ENCODE assay signal across 1 cellular context in the genomic region with DNA sequence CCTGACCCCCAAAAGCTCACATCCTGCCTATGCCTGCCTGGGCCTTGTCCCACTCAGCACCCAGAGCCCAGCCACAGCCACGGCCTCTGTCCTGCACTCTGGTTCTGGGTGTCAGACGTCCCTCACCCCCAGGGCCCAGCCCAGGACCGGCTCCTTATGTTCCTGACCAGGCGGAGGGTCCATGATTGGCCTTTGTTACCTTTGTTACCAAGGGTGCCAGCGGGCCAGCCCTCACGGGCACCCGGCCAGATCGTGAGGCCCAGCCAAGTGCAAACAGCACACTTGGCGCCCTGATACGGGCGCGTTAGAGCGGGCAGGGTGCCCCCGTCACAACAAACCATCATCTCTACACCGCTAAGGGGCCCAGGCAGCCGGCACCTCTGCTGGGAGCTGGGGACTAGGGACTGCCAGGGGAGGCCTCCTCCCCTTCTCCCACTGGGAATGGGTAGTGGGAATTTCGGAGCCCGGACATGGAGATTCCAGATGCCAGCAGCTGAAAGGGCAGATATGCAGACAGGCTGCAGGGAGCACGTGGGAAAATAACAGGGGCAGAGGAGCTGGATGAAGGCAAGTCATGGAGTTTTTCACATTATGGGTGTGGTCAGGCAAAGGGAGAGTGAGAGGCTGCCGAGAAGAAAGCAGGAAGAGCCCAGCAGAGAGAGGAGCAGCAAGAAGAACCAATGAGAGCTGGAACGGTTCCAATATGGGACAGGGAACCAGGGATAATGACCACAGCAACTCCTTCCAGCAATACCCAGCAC.
A peak's percentile ranks its signal among the peaks of the same experiment; 100 is the strongest.
TF ChIP-seq lines count a peak whose summit lies in the region.

No MANE protein-coding gene starts in this region.

TF ChIP-seq in K562, 482 proteins besides CTCF, POLR2A, EP300 and RAD21 (continued from another document and continues in another):
- TF ChIP-seq JUND (IDR thresholded peaks at IDR 0.05; ENCODE audit: borderline replicate concordance, low read depth, low read length) (no peak; the same call in 1 of the 2 replicates), JUND (tag; IDR thresholded peaks at IDR 0.05; ENCODE audit: borderline replicate concordance, low read depth, low read length) (peak; percentile 10; the same call in 1 of the 3 replicates), PTBP1 (IDR thresholded peaks at IDR 0.05; ENCODE audit: low read depth, low read length) (no peak), MEF2A (IDR thresholded peaks at IDR 0.05; ENCODE audit: control insufficient read depth, low read depth, low read length) (no peak), SIN3A (IDR thresholded peaks at IDR 0.05; ENCODE audit: borderline replicate concordance in 2 of 2, control insufficient read depth in 1 of 2, low read depth in 2 of 2, low read length in 2 of 2) (no peak), DMBX1 (CRISPR knock-in tag; IDR thresholded peaks at IDR 0.05; ENCODE audit: borderline replicate concordance) (no peak), ZZZ3 (IDR thresholded peaks at IDR 0.05) (no peak), NFIC (IDR thresholded peaks at IDR 0.05) (peak; percentile 94), RAD51 (IDR thresholded peaks at IDR 0.05; ENCODE audit: borderline replicate concordance, low read depth) (no peak), L3MBTL2 (IDR thresholded peaks at IDR 0.05) (0 out of 2 replicates have a peak, but pooled peaks have one; percentile 15), PTTG1 (tag; IDR thresholded peaks at IDR 0.05; ENCODE audit: low read depth) (no peak), RBFOX2 (IDR thresholded peaks at IDR 0.05; ENCODE audit: low read depth, low read length) (peak; percentile 53; the same call in 1 of the 2 replicates), ZNF274 (IDR thresholded peaks at IDR 0.05; ENCODE audit: borderline replicate concordance, low read depth, low read length) (no peak), POLR2G (IDR thresholded peaks at IDR 0.05; ENCODE audit: low read depth, low read length) (peak; percentile 74), MYC (IDR thresholded peaks at IDR 0.05; ENCODE audit: low read depth, low read length) (peak; percentile 34; the same call in 1 of the 2 replicates), MYC (CRISPR knock-in tag; IDR thresholded peaks at IDR 0.05; ENCODE audit: borderline replicate concordance, low read depth) (no peak), FOXK2 (conservative IDR thresholded peaks at IDR 0.05 in 1 of 2, IDR thresholded peaks at IDR 0.05 in 1 of 2; ENCODE audit: low read depth in 2 of 2) (peak; percentile 14 to 30; a peak in 1 of 4 replicates), TCF3 (CRISPR knock-in tag; IDR thresholded peaks at IDR 0.05) (0 out of 2 replicates have a peak, but pooled peaks have one; percentile 20), RCOR1 (IDR thresholded peaks at IDR 0.05; ENCODE audit: borderline replicate concordance in 1 of 2, low read depth in 2 of 2, low read length in 2 of 2) (peak in 1 of 2 experiments; percentile 10; a peak in 1 of 4 replicates), RBM22 (IDR thresholded peaks at IDR 0.05; ENCODE audit: low read depth, low read length, poor library complexity, severe bottlenecking) (peak; percentile 61), CHD1 (IDR thresholded peaks at IDR 0.05; ENCODE audit: low read length) (no peak), ETV5 (CRISPR knock-in tag; IDR thresholded peaks at IDR 0.05; ENCODE audit: low read depth) (0 out of 2 replicates have a peak, but pooled peaks have one; percentile 54), SPI1 (IDR thresholded peaks at IDR 0.05; ENCODE audit: borderline replicate concordance, low read depth, low read length) (0 out of 2 replicates have a peak, but pooled peaks have one; percentile 23), SOX6 (IDR thresholded peaks at IDR 0.05) (peak; percentile 21; the same call in 1 of the 2 replicates), HDAC1 (IDR thresholded peaks at IDR 0.05) (peak in 1 of 2 experiments; percentile 46; a peak in 2 of 4 replicates), TBP (optimal IDR thresholded peaks at IDR 0.05; ENCODE audit: low read depth, low read length) (peak; percentile 26), ELF4 (CRISPR knock-in tag; IDR thresholded peaks at IDR 0.05) (no peak), ZNF24 (IDR thresholded peaks at IDR 0.05) (0 out of 2 replicates have a peak, but pooled peaks have one; percentile 8), MYNN (IDR thresholded peaks at IDR 0.05) (0 out of 2 replicates have a peak, but pooled peaks have one; percentile 8), MYNN (CRISPR knock-in tag; IDR thresholded peaks at IDR 0.05) (no peak)
- TF ChIP-seq, protein P1, sequence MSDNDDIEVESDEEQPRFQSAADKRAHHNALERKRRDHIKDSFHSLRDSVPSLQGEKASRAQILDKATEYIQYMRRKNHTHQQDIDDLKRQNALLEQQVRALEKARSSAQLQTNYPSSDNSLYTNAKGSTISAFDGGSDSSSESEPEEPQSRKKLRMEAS (CRISPR knock-in tag; IDR thresholded peaks at IDR 0.05): peak; percentile 40
- TF ChIP-seq, protein P2, sequence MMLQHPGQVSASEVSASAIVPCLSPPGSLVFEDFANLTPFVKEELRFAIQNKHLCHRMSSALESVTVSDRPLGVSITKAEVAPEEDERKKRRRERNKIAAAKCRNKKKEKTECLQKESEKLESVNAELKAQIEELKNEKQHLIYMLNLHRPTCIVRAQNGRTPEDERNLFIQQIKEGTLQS (IDR thresholded peaks at IDR 0.05): no peak
- TF ChIP-seq, protein P2 (CRISPR knock-in tag; conservative IDR thresholded peaks at IDR 0.05): no peak
- TF ChIP-seq, protein P3, sequence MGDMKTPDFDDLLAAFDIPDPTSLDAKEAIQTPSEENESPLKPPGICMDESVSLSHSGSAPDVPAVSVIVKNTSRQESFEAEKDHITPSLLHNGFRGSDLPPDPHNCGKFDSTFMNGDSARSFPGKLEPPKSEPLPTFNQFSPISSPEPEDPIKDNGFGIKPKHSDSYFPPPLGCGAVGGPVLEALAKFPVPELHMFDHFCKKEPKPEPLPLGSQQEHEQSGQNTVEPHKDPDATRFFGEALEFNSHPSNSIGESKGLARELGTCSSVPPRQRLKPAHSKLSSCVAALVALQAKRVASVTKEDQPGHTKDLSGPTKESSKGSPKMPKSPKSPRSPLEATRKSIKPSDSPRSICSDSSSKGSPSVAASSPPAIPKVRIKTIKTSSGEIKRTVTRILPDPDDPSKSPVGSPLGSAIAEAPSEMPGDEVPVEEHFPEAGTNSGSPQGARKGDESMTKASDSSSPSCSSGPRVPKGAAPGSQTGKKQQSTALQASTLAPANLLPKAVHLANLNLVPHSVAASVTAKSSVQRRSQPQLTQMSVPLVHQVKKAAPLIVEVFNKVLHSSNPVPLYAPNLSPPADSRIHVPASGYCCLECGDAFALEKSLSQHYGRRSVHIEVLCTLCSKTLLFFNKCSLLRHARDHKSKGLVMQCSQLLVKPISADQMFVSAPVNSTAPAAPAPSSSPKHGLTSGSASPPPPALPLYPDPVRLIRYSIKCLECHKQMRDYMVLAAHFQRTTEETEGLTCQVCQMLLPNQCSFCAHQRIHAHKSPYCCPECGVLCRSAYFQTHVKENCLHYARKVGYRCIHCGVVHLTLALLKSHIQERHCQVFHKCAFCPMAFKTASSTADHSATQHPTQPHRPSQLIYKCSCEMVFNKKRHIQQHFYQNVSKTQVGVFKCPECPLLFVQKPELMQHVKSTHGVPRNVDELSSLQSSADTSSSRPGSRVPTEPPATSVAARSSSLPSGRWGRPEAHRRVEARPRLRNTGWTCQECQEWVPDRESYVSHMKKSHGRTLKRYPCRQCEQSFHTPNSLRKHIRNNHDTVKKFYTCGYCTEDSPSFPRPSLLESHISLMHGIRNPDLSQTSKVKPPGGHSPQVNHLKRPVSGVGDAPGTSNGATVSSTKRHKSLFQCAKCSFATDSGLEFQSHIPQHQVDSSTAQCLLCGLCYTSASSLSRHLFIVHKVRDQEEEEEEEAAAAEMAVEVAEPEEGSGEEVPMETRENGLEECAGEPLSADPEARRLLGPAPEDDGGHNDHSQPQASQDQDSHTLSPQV (IDR thresholded peaks at IDR 0.05): peak; percentile 53; the same call in 1 of the 2 replicates
- TF ChIP-seq, protein P4, sequence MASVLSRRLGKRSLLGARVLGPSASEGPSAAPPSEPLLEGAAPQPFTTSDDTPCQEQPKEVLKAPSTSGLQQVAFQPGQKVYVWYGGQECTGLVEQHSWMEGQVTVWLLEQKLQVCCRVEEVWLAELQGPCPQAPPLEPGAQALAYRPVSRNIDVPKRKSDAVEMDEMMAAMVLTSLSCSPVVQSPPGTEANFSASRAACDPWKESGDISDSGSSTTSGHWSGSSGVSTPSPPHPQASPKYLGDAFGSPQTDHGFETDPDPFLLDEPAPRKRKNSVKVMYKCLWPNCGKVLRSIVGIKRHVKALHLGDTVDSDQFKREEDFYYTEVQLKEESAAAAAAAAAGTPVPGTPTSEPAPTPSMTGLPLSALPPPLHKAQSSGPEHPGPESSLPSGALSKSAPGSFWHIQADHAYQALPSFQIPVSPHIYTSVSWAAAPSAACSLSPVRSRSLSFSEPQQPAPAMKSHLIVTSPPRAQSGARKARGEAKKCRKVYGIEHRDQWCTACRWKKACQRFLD (CRISPR knock-in tag; IDR thresholded peaks at IDR 0.05): no peak
- TF ChIP-seq, protein P5, sequence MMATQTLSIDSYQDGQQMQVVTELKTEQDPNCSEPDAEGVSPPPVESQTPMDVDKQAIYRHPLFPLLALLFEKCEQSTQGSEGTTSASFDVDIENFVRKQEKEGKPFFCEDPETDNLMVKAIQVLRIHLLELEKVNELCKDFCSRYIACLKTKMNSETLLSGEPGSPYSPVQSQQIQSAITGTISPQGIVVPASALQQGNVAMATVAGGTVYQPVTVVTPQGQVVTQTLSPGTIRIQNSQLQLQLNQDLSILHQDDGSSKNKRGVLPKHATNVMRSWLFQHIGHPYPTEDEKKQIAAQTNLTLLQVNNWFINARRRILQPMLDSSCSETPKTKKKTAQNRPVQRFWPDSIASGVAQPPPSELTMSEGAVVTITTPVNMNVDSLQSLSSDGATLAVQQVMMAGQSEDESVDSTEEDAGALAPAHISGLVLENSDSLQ (IDR thresholded peaks at IDR 0.05): peak; percentile 82
- TF ChIP-seq, protein P6, sequence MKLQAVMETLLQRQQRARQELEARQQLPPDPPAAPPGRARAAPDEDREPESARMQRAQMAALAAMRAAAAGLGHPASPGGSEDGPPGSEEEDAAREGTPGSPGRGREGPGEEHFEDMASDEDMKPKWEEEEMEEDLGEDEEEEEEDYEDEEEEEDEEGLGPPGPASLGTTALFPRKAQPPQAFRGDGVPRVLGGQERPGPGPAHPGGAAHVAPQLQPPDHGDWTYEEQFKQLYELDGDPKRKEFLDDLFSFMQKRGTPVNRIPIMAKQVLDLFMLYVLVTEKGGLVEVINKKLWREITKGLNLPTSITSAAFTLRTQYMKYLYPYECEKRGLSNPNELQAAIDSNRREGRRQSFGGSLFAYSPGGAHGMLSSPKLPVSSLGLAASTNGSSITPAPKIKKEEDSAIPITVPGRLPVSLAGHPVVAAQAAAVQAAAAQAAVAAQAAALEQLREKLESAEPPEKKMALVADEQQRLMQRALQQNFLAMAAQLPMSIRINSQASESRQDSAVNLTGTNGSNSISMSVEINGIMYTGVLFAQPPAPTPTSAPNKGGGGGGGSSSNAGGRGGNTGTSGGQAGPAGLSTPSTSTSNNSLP (IDR thresholded peaks at IDR 0.05; ENCODE audit: borderline replicate concordance, low read depth, low read length): no peak
- TF ChIP-seq, protein P7, sequence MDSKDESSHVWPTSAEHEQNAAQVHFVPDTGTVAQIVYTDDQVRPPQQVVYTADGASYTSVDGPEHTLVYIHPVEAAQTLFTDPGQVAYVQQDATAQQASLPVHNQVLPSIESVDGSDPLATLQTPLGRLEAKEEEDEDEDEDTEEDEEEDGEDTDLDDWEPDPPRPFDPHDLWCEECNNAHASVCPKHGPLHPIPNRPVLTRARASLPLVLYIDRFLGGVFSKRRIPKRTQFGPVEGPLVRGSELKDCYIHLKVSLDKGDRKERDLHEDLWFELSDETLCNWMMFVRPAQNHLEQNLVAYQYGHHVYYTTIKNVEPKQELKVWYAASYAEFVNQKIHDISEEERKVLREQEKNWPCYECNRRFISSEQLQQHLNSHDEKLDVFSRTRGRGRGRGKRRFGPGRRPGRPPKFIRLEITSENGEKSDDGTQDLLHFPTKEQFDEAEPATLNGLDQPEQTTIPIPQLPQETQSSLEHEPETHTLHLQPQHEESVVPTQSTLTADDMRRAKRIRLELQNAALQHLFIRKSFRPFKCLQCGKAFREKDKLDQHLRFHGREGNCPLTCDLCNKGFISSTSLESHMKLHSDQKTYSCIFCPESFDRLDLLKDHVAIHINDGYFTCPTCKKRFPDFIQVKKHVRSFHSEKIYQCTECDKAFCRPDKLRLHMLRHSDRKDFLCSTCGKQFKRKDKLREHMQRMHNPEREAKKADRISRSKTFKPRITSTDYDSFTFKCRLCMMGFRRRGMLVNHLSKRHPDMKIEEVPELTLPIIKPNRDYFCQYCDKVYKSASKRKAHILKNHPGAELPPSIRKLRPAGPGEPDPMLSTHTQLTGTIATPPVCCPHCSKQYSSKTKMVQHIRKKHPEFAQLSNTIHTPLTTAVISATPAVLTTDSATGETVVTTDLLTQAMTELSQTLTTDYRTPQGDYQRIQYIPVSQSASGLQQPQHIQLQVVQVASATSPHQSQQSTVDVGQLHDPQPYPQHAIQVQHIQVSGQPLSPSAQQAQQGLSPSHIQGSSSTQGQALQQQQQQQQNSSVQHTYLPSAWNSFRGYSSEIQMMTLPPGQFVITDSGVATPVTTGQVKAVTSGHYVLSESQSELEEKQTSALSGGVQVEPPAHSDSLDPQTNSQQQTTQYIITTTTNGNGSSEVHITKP (IDR thresholded peaks at IDR 0.05; ENCODE audit: partially characterized antibody): peak; percentile 16
- TF ChIP-seq, protein P8, sequence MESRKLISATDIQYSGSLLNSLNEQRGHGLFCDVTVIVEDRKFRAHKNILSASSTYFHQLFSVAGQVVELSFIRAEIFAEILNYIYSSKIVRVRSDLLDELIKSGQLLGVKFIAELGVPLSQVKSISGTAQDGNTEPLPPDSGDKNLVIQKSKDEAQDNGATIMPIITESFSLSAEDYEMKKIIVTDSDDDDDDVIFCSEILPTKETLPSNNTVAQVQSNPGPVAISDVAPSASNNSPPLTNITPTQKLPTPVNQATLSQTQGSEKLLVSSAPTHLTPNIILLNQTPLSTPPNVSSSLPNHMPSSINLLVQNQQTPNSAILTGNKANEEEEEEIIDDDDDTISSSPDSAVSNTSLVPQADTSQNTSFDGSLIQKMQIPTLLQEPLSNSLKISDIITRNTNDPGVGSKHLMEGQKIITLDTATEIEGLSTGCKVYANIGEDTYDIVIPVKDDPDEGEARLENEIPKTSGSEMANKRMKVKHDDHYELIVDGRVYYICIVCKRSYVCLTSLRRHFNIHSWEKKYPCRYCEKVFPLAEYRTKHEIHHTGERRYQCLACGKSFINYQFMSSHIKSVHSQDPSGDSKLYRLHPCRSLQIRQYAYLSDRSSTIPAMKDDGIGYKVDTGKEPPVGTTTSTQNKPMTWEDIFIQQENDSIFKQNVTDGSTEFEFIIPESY (CRISPR knock-in tag; IDR thresholded peaks at IDR 0.05): 0 out of 2 replicates have a peak, but pooled peaks have one; percentile 49
